Comparison of ENCODE assay signal across 8 cellular contexts in genomic region chr2:70070557-70071268, GRCh38. TPM values are rescaled to one million over a fixed set of nuclear protein-coding genes. Genes with fewer than 3 reads are reported as not detected.
DNase-seq lines count a peak whose midpoint lies in the region; ATAC-seq and TF ChIP-seq lines count a peak whose summit lies in the region.

No MANE protein-coding gene starts in this region.

- intact Hi-C loops in mucosa of descending colon (cut with DNase I, micrococcal nuclease), result loop anchor here in 1 of 2 donors (5.0 kb wide), 1 partner anchor 153 kb away; the partner anchor contains the start of gene MXD1

- no peak overlapping the region for H3K4me3 ChIP-seq in epithelial cell of esophagus (ENCODE audit: low read length)
- H3K4me3 ChIP-seq in mucosa of descending colon, result no peak overlapping the region
- H3K4me3 ChIP-seq in subcutaneous abdominal adipose tissue (ENCODE audit: low read depth in 1 of 5, low read length in 5 of 5), result peak overlapping the region in 2 of 5 donors; percentile 8 to 37

- H3K27me3 ChIP-seq in subcutaneous abdominal adipose tissue (ENCODE audit: control insufficient read depth in 5 of 5, insufficient read depth in 4 of 5, low read length in 5 of 5), result no peaks in the 10 kb centered on the region

- peaks cover 26% of the 10 kb centered on the region for H3K4me1 ChIP-seq in mucosa of descending colon (ENCODE audit: low read depth)
- peaks cover 0 to 27% (median 6%) of the 10 kb centered on the region in 5 donors for H3K4me1 ChIP-seq in subcutaneous abdominal adipose tissue (ENCODE audit: control insufficient read depth in 5 of 5, insufficient read depth in 5 of 5, low read length in 5 of 5)

- ATAC-seq in GM21447 (IDR thresholded peaks at IDR 0.05; ENCODE audit: unreplicated experiment) (peak; percentile 65), mucosa of descending colon (peak; percentile 83)

- H3K9me3 ChIP-seq in mucosa of descending colon, result no peaks in the 10 kb centered on the region
- no peaks in the 10 kb centered on the region for H3K9me3 ChIP-seq in subcutaneous abdominal adipose tissue (ENCODE audit: control insufficient read depth in 5 of 5, low read length in 5 of 5)

- DNase-seq in DMS 273 (lab: John Stamatoyannopoulos, UW; ENCODE audit: unreplicated experiment) (peak; percentile 90), HuH-7.5 (ENCODE audit: low spot score) (peak; percentile 74), NOMO-1 treated with DMSO at 0.1 percent for 48 hours (lab: John Stamatoyannopoulos, UW; ENCODE audit: unreplicated experiment) (peak; percentile 85), activated T-cell treated with anti-CD3 and anti-CD28 coated beads for 24 hours (ENCODE audit: low read depth) (peak; percentile 48), epithelial cell of esophagus (ENCODE audit: low read depth) (peak; percentile 87), mucosa of descending colon (peak in 2 of 3 donors; percentile 50 to 81)

- TF ChIP-seq CTCF in epithelial cell of esophagus (IDR thresholded peaks at IDR 0.05; ENCODE audit: insufficient read depth, low read depth, low read length, missing control alignments), result peak; percentile 92
- peak; percentile 69 for TF ChIP-seq CTCF in mucosa of descending colon (IDR thresholded peaks at IDR 0.05)

- H3K36me3 ChIP-seq in mucosa of descending colon (ENCODE audit: low read depth), result peaks cover 2% of the 10 kb centered on the region
- H3K36me3 ChIP-seq in subcutaneous abdominal adipose tissue (ENCODE audit: control insufficient read depth in 5 of 5, insufficient read depth in 5 of 5, low read length in 5 of 5), result peaks cover 11 to 36% (median 23%) of the 10 kb centered on the region in 5 donors

- H3K27ac ChIP-seq in subcutaneous abdominal adipose tissue (ENCODE audit: low read depth, low read length), result peak overlapping the region; percentile 48

- peak overlapping the region in 4 of 5 donors; percentile 5 to 46 (median 12) for H3K9ac ChIP-seq in subcutaneous abdominal adipose tissue (ENCODE audit: low read length in 5 of 5)

RNA-seq across cellular contexts. Expression of gene PCBP1, which starts 16.6 kb away (rescaled TPM):
- 100 to 1,000 TPM; 243 to 383 (median 266) TPM for total RNA-seq in mucosa of descending colon
